ENCODE assay signal across 8 cellular contexts in genomic region chr1:227734546-227734857, GRCh38. TPM values are rescaled to one million over a fixed set of nuclear protein-coding genes. Genes with fewer than 3 reads are reported as not detected.
A peak's percentile ranks its signal among the peaks of the same experiment; 100 is the strongest.
DNase-seq lines count a peak whose midpoint lies in the region; ATAC-seq and TF ChIP-seq lines count a peak whose summit lies in the region.

No MANE protein-coding gene starts in this region.

- H3K9ac ChIP-seq in skeletal muscle tissue (ENCODE audit: low read depth in 1 of 3, low read length in 3 of 3): peak overlapping the region; percentile 88 to 96 (median 89)

- H3K36me3 ChIP-seq in GM23338 (ENCODE audit: insufficient read depth) (no peaks in the 10 kb centered on the region), gastroesophageal sphincter (peaks cover 0 to 37% of the 10 kb centered on the region in 2 donors), skeletal muscle tissue (ENCODE audit: control insufficient read depth in 3 of 3, insufficient read depth in 3 of 3, low read length in 3 of 3) (peaks cover 20 to 27% (median 25%) of the 10 kb centered on the region in 3 donors)

- peak; percentile 2 for ATAC-seq in GM23338
- peak in 2 of 4 experiments; percentile 1 to 4 for ATAC-seq in T-cell (replicated peaks in 1 of 4)
- no peak for ATAC-seq in gastroesophageal sphincter
- no peak for ATAC-seq in GM19463 (IDR thresholded peaks at IDR 0.05; ENCODE audit: unreplicated experiment)
- no peak for ATAC-seq in GM19035 (IDR thresholded peaks at IDR 0.05; ENCODE audit: unreplicated experiment)

- peak overlapping the region; percentile 95 for H3K4me3 Mint-ChIP-seq in GM23338
- peak overlapping the region; percentile 83 to 92 (median 89) for H3K4me3 Mint-ChIP-seq in T-cell

- peaks cover 3% of the 10 kb centered on the region; the same call in 1 of the 2 replicates for H4K20me1 ChIP-seq in GM23338 (replicated peaks; ENCODE audit: insufficient read depth)

- H3K4me2 ChIP-seq in GM23338: peak overlapping the region; percentile 96

- 0 out of 2 replicates have a peak, but pooled peaks cover 7% of the 10 kb centered on the region for H3F3A ChIP-seq in GM23338 (replicated peaks; ENCODE audit: low read depth)

- 4 to 5% methylated on average over 8 of the region's 10 CpGs for WGBS in gastroesophageal sphincter (ENCODE audit: low coverage in 1 of 2), 2 donors

- H3K9me3 Mint-ChIP-seq in GM23338 (no peaks in the 10 kb centered on the region; the same call in 2 of the 3 replicates), T-cell (no peaks in the 10 kb centered on the region)

- peaks cover 12% of the 10 kb centered on the region for H3K27me3 Mint-ChIP-seq in GM23338 (ENCODE audit: insufficient read depth, low read depth, poor library complexity)
- no peaks in the 10 kb centered on the region for H3K27me3 Mint-ChIP-seq in T-cell

- H3K79me2 ChIP-seq in GM23338 (replicated peaks; ENCODE audit: insufficient read depth): peaks cover 54% of the 10 kb centered on the region

- DNase-seq in AG10803 (ENCODE audit: low read depth) (no peak), GM23338 (ENCODE audit: low spot score) (peak; percentile 20), T-cell (no peak), DMS 273 treated with DMSO at 0.1 percent for 48 hours (lab: John Stamatoyannopoulos, UW) (no peak)

- no peak for TF ChIP-seq POLR2A in gastroesophageal sphincter (IDR thresholded peaks at IDR 0.05)

- CTCF ChIA-PET in T-cell (lab: Charles Lee): interaction anchor here in 1 of 2 donors (0.6 kb wide), 1 partner anchor 272 kb away, joined by 8 read pairs; no protein-coding TSS in a partner anchor

- TF ChIP-seq CTCF in AG10803 (conservative IDR thresholded peaks at IDR 0.05; ENCODE audit: low read length): no peak
- TF ChIP-seq CTCF in GM23338 (conservative IDR thresholded peaks at IDR 0.05; ENCODE audit: low read depth in 2 of 2): no peak
- TF ChIP-seq CTCF in gastroesophageal sphincter (IDR thresholded peaks at IDR 0.05): no peak

- POLR2A ChIA-PET in T-cell (lab: Charles Lee): no interaction called here

- peaks cover 10% of the 10 kb centered on the region; the same call in 1 of the 2 replicates for H3K4me1 ChIP-seq in GM23338 (ENCODE audit: insufficient read depth)
- peaks cover 0 to 67% (median 21%) of the 10 kb centered on the region in 3 donors for H3K4me1 ChIP-seq in gastroesophageal sphincter
- H3K4me1 ChIP-seq in skeletal muscle tissue (ENCODE audit: control insufficient read depth in 3 of 3, insufficient read depth in 3 of 3, low read length in 3 of 3): peaks cover 23 to 53% (median 28%) of the 10 kb centered on the region in 3 donors

- no peaks in the 10 kb centered on the region for H3K27me3 ChIP-seq in GM23338 (ENCODE audit: insufficient read depth)
- H3K27me3 ChIP-seq in gastroesophageal sphincter: no peaks in the 10 kb centered on the region
- H3K27me3 ChIP-seq in skeletal muscle tissue (ENCODE audit: control insufficient read depth in 3 of 3, insufficient read depth in 3 of 3, low read length in 3 of 3): no peaks in the 10 kb centered on the region

- H3K4me1 Mint-ChIP-seq in GM23338: peaks cover 16% of the 10 kb centered on the region
- H3K4me1 Mint-ChIP-seq in T-cell: peaks cover 49 to 56% (median 56%) of the 10 kb centered on the region in 3 donors

- H3K4me3 ChIP-seq in AG10803 (ENCODE audit: low read length) (peak overlapping the region; percentile 92), GM23338 (peak overlapping the region; percentile 92), gastroesophageal sphincter (peak overlapping the region; percentile 74 to 86), skeletal muscle tissue (ENCODE audit: low read length in 3 of 3) (peak overlapping the region; percentile 77 to 93 (median 90))

- H3K36me3 Mint-ChIP-seq in GM23338 (ENCODE audit: low read depth) (peaks cover 21% of the 10 kb centered on the region), T-cell (peaks cover 2% of the 10 kb centered on the region)

- peak overlapping the region; percentile 88 for H3K27ac Mint-ChIP-seq in GM23338
- peak overlapping the region; percentile 77 to 84 for H3K27ac Mint-ChIP-seq in T-cell

- no peak for TF ChIP-seq EP300 in gastroesophageal sphincter (IDR thresholded peaks at IDR 0.05)

- H3K9me3 ChIP-seq in gastroesophageal sphincter (no peaks in the 10 kb centered on the region), skeletal muscle tissue (ENCODE audit: control insufficient read depth in 3 of 3, low read length in 3 of 3) (no peaks in the 10 kb centered on the region)

- no peaks in the 10 kb centered on the region for H3K9me2 ChIP-seq in GM23338 (ENCODE audit: insufficient read depth)

- H3K27ac ChIP-seq in GM23338 (ENCODE audit: low read depth) (no peak overlapping the region), gastroesophageal sphincter (peak overlapping the region; percentile 60 to 90 (median 90)), skeletal muscle tissue (ENCODE audit: low read depth, low read length) (peak overlapping the region; percentile 86)

- no peak overlapping the region; the same call in 1 of the 2 replicates for H2AFZ ChIP-seq in GM23338

TF ChIP-seq in GM23338, 12 proteins besides CTCF, POLR2A, EP300 and RAD21 (continues in another document):
- TF ChIP-seq NANOG (IDR thresholded peaks at IDR 0.05; ENCODE audit: borderline replicate concordance) (no peak), EZH2 (IDR thresholded peaks at IDR 0.05; ENCODE audit: low read depth, unreplicated experiment) (no peak), EZH2phosphoT487 (IDR thresholded peaks at IDR 0.05; ENCODE audit: unreplicated experiment) (no peak), CREB1 (CRISPR knock-in tag; IDR thresholded peaks at IDR 0.05; ENCODE audit: low read depth) (no peak), JUNB (IDR thresholded peaks at IDR 0.05; ENCODE audit: unreplicated experiment) (no peak), REST (IDR thresholded peaks at IDR 0.05; ENCODE audit: unreplicated experiment) (no peak), ZNF331 (CRISPR knock-in tag; IDR thresholded peaks at IDR 0.05; ENCODE audit: low read depth) (no peak), STAT1 (IDR thresholded peaks at IDR 0.05; ENCODE audit: unreplicated experiment) (no peak)

RNA-seq across cellular contexts. Expression of gene JMJD4, which starts 0.6 kb away (rescaled TPM):
- total RNA-seq in GM23338 (2014; rRNA removed; shearing (Covaris generic)): 17.7 and 17.9 TPM in 2 replicates
- 11.5 and 11.6 TPM in 2 replicates for polyA plus RNA-seq in GM23338 (2016; fragmentation: Nextera tagmentation; extraction: Ambion mirVana)
- total RNA-seq in T-cell (10 to 100 TPM; 10.8 to 35.1 (median 33.5) TPM), gastroesophageal sphincter (10 to 100 TPM; 13.8 to 19.5 (median 17.0) TPM), skeletal muscle tissue (19.3 TPM)

RNA-seq across cellular contexts. Expression of gene SNAP47, which starts 0.7 kb away (rescaled TPM):
- 48.0 and 51.8 TPM in 2 replicates for total RNA-seq in GM23338 (2014; rRNA removed; shearing (Covaris generic))
- polyA plus RNA-seq in GM23338 (2016; fragmentation: Nextera tagmentation; extraction: Ambion mirVana): 17.8 and 19.5 TPM in 2 replicates
- total RNA-seq in T-cell: 10 to 100 TPM; 20.1 to 35.6 (median 30.7) TPM
- 10 to 100 TPM; 27.1 to 47.0 (median 35.6) TPM for total RNA-seq in gastroesophageal sphincter
- total RNA-seq in skeletal muscle tissue: 44.9 TPM
